ENCODE assay signal across 1 cellular context in genomic region chr2:58701688-58702301, GRCh38.
TF ChIP-seq lines count a peak whose summit lies in the region.

No MANE protein-coding gene starts in this region.

TF ChIP-seq in WTC11, 78 proteins besides CTCF, POLR2A, EP300 and RAD21 (continued from another document):
- TF ChIP-seq AR (CRISPR knock-in tag; IDR thresholded peaks at IDR 0.05): no peak
- no peak for TF ChIP-seq TEAD4 (CRISPR knock-in tag; IDR thresholded peaks at IDR 0.05)
- no peak for TF ChIP-seq GABPB1 (CRISPR knock-in tag; IDR thresholded peaks at IDR 0.05)
- no peak for TF ChIP-seq TEAD1 (CRISPR knock-in tag; IDR thresholded peaks at IDR 0.05)
TF ChIP-seq in WTC11: peak in this region for 0.
